Comparison of ENCODE assay signal across 19 cellular contexts in genomic region chr4:2651998-2652397, GRCh38.
DNase-seq lines count a peak whose midpoint lies in the region; ATAC-seq and TF ChIP-seq lines count a peak whose summit lies in the region.
"Had no signal": no experiment of that assay in that cellular context is flagged by ENCODE, and none has a peak within 500 bp of the region (broad histone marks: within the 10 kb centered on the region; RNA-seq: fewer than 3 reads in every experiment).

No MANE protein-coding gene starts in this region.

- H3K4me3 Mint-ChIP-seq in activated T-cell treated with anti-CD3 and anti-CD28 coated beads, Interleukin-2, amount 50 U/mL, for 24 hours, result no peak overlapping the region
- no peak overlapping the region for H3K4me3 Mint-ChIP-seq in activated T-cell treated with anti-CD3 and anti-CD28 coated beads, Interleukin-2, amount 50 U/mL, for 4 hours
- no peak overlapping the region for H3K4me3 Mint-ChIP-seq in activated naive CD8-positive, alpha-beta T cell treated with anti-CD3 and anti-CD28 coated beads, Interleukin-2, amount 50 U/mL, for 24 hours
- H3K4me3 Mint-ChIP-seq in progenitor cell of endocrine pancreas (ENCODE audit: low read depth), result no peak overlapping the region

- H3K27me3 ChIP-seq in MG63, result no peaks in the 10 kb centered on the region
- H3K27me3 ChIP-seq: right lobe of liver, suprapubic skin had no signal

- peak overlapping the region; percentile 82 for H3K27ac Mint-ChIP-seq in activated T-cell treated with anti-CD3 and anti-CD28 coated beads, Interleukin-2, amount 50 U/mL, for 24 hours
- H3K27ac Mint-ChIP-seq in activated naive CD8-positive, alpha-beta T cell treated with anti-CD3 and anti-CD28 coated beads, Interleukin-2, amount 50 U/mL, for 24 hours, result peak overlapping the region; percentile 57
- H3K27ac Mint-ChIP-seq in progenitor cell of endocrine pancreas, result peak overlapping the region; percentile 43

- H3K9me3 Mint-ChIP-seq in activated T-cell treated with anti-CD3 and anti-CD28 coated beads, Interleukin-2, amount 50 U/mL, for 24 hours, result no peaks in the 10 kb centered on the region
- H3K9me3 Mint-ChIP-seq in activated T-cell treated with anti-CD3 and anti-CD28 coated beads, Interleukin-2, amount 50 U/mL, for 4 hours, result no peaks in the 10 kb centered on the region
- no peaks in the 10 kb centered on the region for H3K9me3 Mint-ChIP-seq in activated naive CD8-positive, alpha-beta T cell treated with anti-CD3 and anti-CD28 coated beads, Interleukin-2, amount 50 U/mL, for 24 hours
- no peaks in the 10 kb centered on the region for H3K9me3 Mint-ChIP-seq in progenitor cell of endocrine pancreas (ENCODE audit: low read depth)

- H3K9me3 ChIP-seq in KOPT-K1 (ENCODE audit: insufficient read depth, low read length, poor library complexity, severe bottlenecking) (no peaks in the 10 kb centered on the region), MG63 (no peaks in the 10 kb centered on the region)
- H3K9me3 ChIP-seq: right lobe of liver, suprapubic skin had no signal

- H3K4me3 ChIP-seq in MG63, result no peak overlapping the region
- H3K4me3 ChIP-seq: GM12878, right lobe of liver, suprapubic skin had no signal

- H3K27ac ChIP-seq in KOPT-K1 (ENCODE audit: low read depth, low read length, poor library complexity, severe bottlenecking), result peak overlapping the region; percentile 54
- H3K27ac ChIP-seq: right lobe of liver, suprapubic skin had no signal

- DNase-seq in activated T-cell treated with anti-CD3 and anti-CD28 coated beads, Interleukin-2, amount 50 U/mL, for 24 hours, result no peak
- DNase-seq in activated T-cell treated with anti-CD3 and anti-CD28 coated beads, Interleukin-2, amount 50 U/mL, for 4 hours, result no peak
- DNase-seq in activated naive CD8-positive, alpha-beta T cell treated with anti-CD3 and anti-CD28 coated beads, Interleukin-2, amount 50 U/mL, for 24 hours, result no peak
- no peak for DNase-seq in progenitor cell of endocrine pancreas (ENCODE audit: low spot score, unreplicated experiment)
- DNase-seq in MG63, result no peak
- DNase-seq: activated CD4-positive, alpha-beta T cell treated with anti-CD3 and anti-CD28 coated beads, Interleukin-2, amount 50 U/mL, for 48 hours; effector CD4-positive, alpha-beta T cell; Kasumi-1; kidney; NCI-H1436; NCI-H446; right lobe of liver; SHP77 treated with DMSO at 0.1 percent for 48 hours; stimulated activated CD4-positive, alpha-beta T cell treated with anti-CD3 and anti-CD28 coated beads, Interleukin-1b, Interleukin-23, amount 100 ng/mL, for 48 hours had no signal

- no peak for ATAC-seq in activated T-cell treated with anti-CD3 and anti-CD28 coated beads, Interleukin-2, amount 50 U/mL, for 4 hours
- ATAC-seq in activated naive CD8-positive, alpha-beta T cell treated with anti-CD3 and anti-CD28 coated beads, Interleukin-2, amount 50 U/mL, for 24 hours, result no peak
- ATAC-seq in HG02885 (IDR thresholded peaks at IDR 0.05; ENCODE audit: poor library complexity, unreplicated experiment) (no peak), GM18861 (IDR thresholded peaks at IDR 0.05; ENCODE audit: unreplicated experiment) (no peak)
- ATAC-seq: GM12878, right lobe of liver had no signal

- H3K36me3 ChIP-seq in KOPT-K1 (ENCODE audit: insufficient read depth, low read length) (peaks cover 78% of the 10 kb centered on the region), MG63 (peaks cover 4% of the 10 kb centered on the region; the same call in 1 of the 2 replicates)

- peaks cover 82% of the 10 kb centered on the region for H3K36me3 Mint-ChIP-seq in activated T-cell treated with anti-CD3 and anti-CD28 coated beads, Interleukin-2, amount 50 U/mL, for 24 hours (ENCODE audit: low read depth)
- H3K36me3 Mint-ChIP-seq in activated T-cell treated with anti-CD3 and anti-CD28 coated beads, Interleukin-2, amount 50 U/mL, for 4 hours (ENCODE audit: insufficient read depth), result peaks cover 13% of the 10 kb centered on the region
- peaks cover 33% of the 10 kb centered on the region for H3K36me3 Mint-ChIP-seq in activated naive CD8-positive, alpha-beta T cell treated with anti-CD3 and anti-CD28 coated beads, Interleukin-2, amount 50 U/mL, for 24 hours (ENCODE audit: low read depth)
- peaks cover 16% of the 10 kb centered on the region for H3K36me3 Mint-ChIP-seq in progenitor cell of endocrine pancreas (ENCODE audit: insufficient read depth)

- no peaks in the 10 kb centered on the region for H3K27me3 Mint-ChIP-seq in activated T-cell treated with anti-CD3 and anti-CD28 coated beads, Interleukin-2, amount 50 U/mL, for 24 hours
- no peaks in the 10 kb centered on the region for H3K27me3 Mint-ChIP-seq in activated T-cell treated with anti-CD3 and anti-CD28 coated beads, Interleukin-2, amount 50 U/mL, for 4 hours (ENCODE audit: low read depth)
- H3K27me3 Mint-ChIP-seq in activated naive CD8-positive, alpha-beta T cell treated with anti-CD3 and anti-CD28 coated beads, Interleukin-2, amount 50 U/mL, for 24 hours, result no peaks in the 10 kb centered on the region
- H3K27me3 Mint-ChIP-seq in progenitor cell of endocrine pancreas, result no peaks in the 10 kb centered on the region

- peaks cover 30% of the 10 kb centered on the region for H3K4me1 Mint-ChIP-seq in activated T-cell treated with anti-CD3 and anti-CD28 coated beads, Interleukin-2, amount 50 U/mL, for 24 hours (ENCODE audit: low read depth)
- peaks cover 22% of the 10 kb centered on the region for H3K4me1 Mint-ChIP-seq in activated T-cell treated with anti-CD3 and anti-CD28 coated beads, Interleukin-2, amount 50 U/mL, for 4 hours (ENCODE audit: low read depth)
- H3K4me1 Mint-ChIP-seq in activated naive CD8-positive, alpha-beta T cell treated with anti-CD3 and anti-CD28 coated beads, Interleukin-2, amount 50 U/mL, for 24 hours, result peaks cover 29% of the 10 kb centered on the region
- H3K4me1 Mint-ChIP-seq in progenitor cell of endocrine pancreas (ENCODE audit: low read depth), result no peaks in the 10 kb centered on the region

- no peak for TF ChIP-seq CTCF in progenitor cell of endocrine pancreas (IDR thresholded peaks at IDR 0.05; ENCODE audit: unreplicated experiment)
